In genomic region chr10:13529714-13529973, GRCh38 we compare ENCODE assay signal across 10 cellular contexts. TPM values are rescaled to one million over a fixed set of nuclear protein-coding genes. Genes with fewer than 3 reads are reported as not detected.
A peak's percentile ranks its signal among the peaks of the same experiment; 100 is the strongest.
DNase-seq lines count a peak whose midpoint lies in the region; ATAC-seq and TF ChIP-seq lines count a peak whose summit lies in the region.
"Had no signal": no experiment of that assay in that cellular context is flagged by ENCODE, and none has a peak within 500 bp of the region (broad histone marks: within the 10 kb centered on the region; RNA-seq: fewer than 3 reads in every experiment).

No MANE protein-coding gene starts in this region.

- peaks cover 8% of the 10 kb centered on the region for H3K4me1 Mint-ChIP-seq in activated CD4-positive, alpha-beta T cell treated with anti-CD3 and anti-CD28 coated beads for 36 hours
- H3K4me1 Mint-ChIP-seq in stimulated activated naive B cell treated with anti-CD40 and anti-IgM and Interleukin-4, amounts not matched to agents 10 μg/mL and 1 μg/mL and 100 μg/mL, for 72 hours, result peaks cover 10 to 11% of the 10 kb centered on the region in 2 donors

- H3K9me3 Mint-ChIP-seq in activated CD4-positive, alpha-beta T cell treated with anti-CD3 and anti-CD28 coated beads for 36 hours (ENCODE audit: low read depth), result no peaks in the 10 kb centered on the region
- H3K9me3 Mint-ChIP-seq in stimulated activated naive B cell treated with anti-CD40 and anti-IgM and Interleukin-4, amounts not matched to agents 10 μg/mL and 1 μg/mL and 100 μg/mL, for 72 hours, result no peaks in the 10 kb centered on the region

- H3K27me3 Mint-ChIP-seq in activated CD4-positive, alpha-beta T cell treated with anti-CD3 and anti-CD28 coated beads for 36 hours, result peaks cover 52% of the 10 kb centered on the region
- peaks cover 46 to 62% of the 10 kb centered on the region in 2 donors for H3K27me3 Mint-ChIP-seq in stimulated activated naive B cell treated with anti-CD40 and anti-IgM and Interleukin-4, amounts not matched to agents 10 μg/mL and 1 μg/mL and 100 μg/mL, for 72 hours

- H3K27me3 ChIP-seq in ascending aorta (no peaks in the 10 kb centered on the region), right lobe of liver (no peaks in the 10 kb centered on the region), foreskin keratinocyte (peaks cover 40% of the 10 kb centered on the region)

- 54% methylated on average over 8 of the region's 8 CpGs for WGBS in right lobe of liver (ENCODE audit: insufficient coverage, low coverage, low lambda C conversion rate, missing lambda C conversion rate)

- peak overlapping the region; percentile 50 for H3K4me3 Mint-ChIP-seq in activated CD4-positive, alpha-beta T cell treated with anti-CD3 and anti-CD28 coated beads for 36 hours
- H3K4me3 Mint-ChIP-seq in stimulated activated naive B cell treated with anti-CD40 and anti-IgM and Interleukin-4, amounts not matched to agents 10 μg/mL and 1 μg/mL and 100 μg/mL, for 72 hours, result peak overlapping the region; percentile 80 to 81

- H3K36me3 ChIP-seq in ascending aorta (no peaks in the 10 kb centered on the region), right lobe of liver (no peaks in the 10 kb centered on the region)

- no peak for DNase-seq in activated CD4-positive, alpha-beta T cell treated with anti-CD3 and anti-CD28 coated beads for 36 hours
- DNase-seq in activated CD4-positive, alpha-beta T cell treated with anti-CD3 and anti-CD28 coated beads for 1 hour, result no peak
- no peak for DNase-seq in ascending aorta (ENCODE audit: low spot score in 2 of 2)
- DNase-seq in right lobe of liver, result no peak
- no peak for DNase-seq in stimulated activated naive B cell treated with anti-CD40 and anti-IgM and Interleukin-4, amounts not matched to agents 10 μg/mL and 1 μg/mL and 100 μg/mL, for 72 hours
- DNase-seq in foreskin keratinocyte, result no peak
- no peak for DNase-seq in NCI-H526 (lab: John Stamatoyannopoulos, UW)
- DNase-seq: activated naive CD4-positive, alpha-beta T cell treated with Interleukin-2 at 50 U/mL for 16 hours; stimulated activated CD4-positive, alpha-beta T cell treated with anti-CD3 and anti-CD28 coated beads, Interleukin-4, amount 100 ng/mL, for 4 hours had no signal

- H3K4me3 ChIP-seq in ascending aorta, result peak overlapping the region in 1 of 2 donors; percentile 69
- peak overlapping the region in 2 of 3 donors; percentile 52 to 62 for H3K4me3 ChIP-seq in right lobe of liver

- H3K27ac Mint-ChIP-seq in activated CD4-positive, alpha-beta T cell treated with anti-CD3 and anti-CD28 coated beads for 36 hours, result no peak overlapping the region
- H3K27ac Mint-ChIP-seq in stimulated activated naive B cell treated with anti-CD40 and anti-IgM and Interleukin-4, amounts not matched to agents 10 μg/mL and 1 μg/mL and 100 μg/mL, for 72 hours, result no peak overlapping the region

- TF ChIP-seq POLR2A in right lobe of liver (IDR thresholded peaks at IDR 0.05), result no peak

- H3K27ac ChIP-seq in ascending aorta, result peak overlapping the region; percentile 62 to 64
- H3K27ac ChIP-seq in right lobe of liver, result no peak overlapping the region
- H3K27ac ChIP-seq in foreskin keratinocyte, result no peak overlapping the region

- CTCF ChIA-PET in activated CD4-positive, alpha-beta T cell treated with anti-CD3 and anti-CD28 coated beads for 36 hours (lab: Charles Lee), result no interaction called here

- no peaks in the 10 kb centered on the region for H3K36me3 Mint-ChIP-seq in activated CD4-positive, alpha-beta T cell treated with anti-CD3 and anti-CD28 coated beads for 36 hours (ENCODE audit: low read depth)
- H3K36me3 Mint-ChIP-seq in stimulated activated naive B cell treated with anti-CD40 and anti-IgM and Interleukin-4, amounts not matched to agents 10 μg/mL and 1 μg/mL and 100 μg/mL, for 72 hours, result peaks cover 0 to 5% of the 10 kb centered on the region in 2 donors

- intact Hi-C loops in activated CD4-positive, alpha-beta T cell treated with anti-CD3 and anti-CD28 coated beads for 36 hours (cut with DNase I, micrococcal nuclease), result no loop called here
- intact Hi-C loops in ascending aorta (cut with DNase I), result loop anchor here (2.0 to 5.0 kb wide), 3 partner anchors 57 to 227 kb away; partner anchors contain the start of genes PHYH, PRPF18 and SEPHS1
- intact Hi-C loops in right lobe of liver (cut with DNase I), result no loop called here

- H3K4me1 ChIP-seq in ascending aorta, result peaks cover 0 to 5% of the 10 kb centered on the region in 2 donors
- H3K4me1 ChIP-seq in right lobe of liver, result peaks cover 0 to 13% (median 6%) of the 10 kb centered on the region in 4 donors
- peaks cover 8% of the 10 kb centered on the region for H3K4me1 ChIP-seq in foreskin keratinocyte

- TF ChIP-seq CTCF in ascending aorta (IDR thresholded peaks at IDR 0.05) (no peak), right lobe of liver (IDR thresholded peaks at IDR 0.05) (no peak), foreskin keratinocyte (conservative IDR thresholded peaks at IDR 0.05) (no peak)

- H3K9me3 ChIP-seq in ascending aorta (no peaks in the 10 kb centered on the region), right lobe of liver (no peaks in the 10 kb centered on the region)

- ATAC-seq in activated CD4-positive, alpha-beta T cell treated with anti-CD3 and anti-CD28 coated beads for 36 hours, result no peak
- ATAC-seq in right lobe of liver (no peak), GM18907 (IDR thresholded peaks at IDR 0.05; ENCODE audit: unreplicated experiment) (no peak), foreskin keratinocyte (no peak)
- ATAC-seq in stimulated activated naive B cell treated with anti-CD40 and anti-IgM and Interleukin-4, amounts not matched to agents 10 μg/mL and 1 μg/mL and 100 μg/mL, for 72 hours (replicated peaks), result no peak

- POLR2A ChIA-PET in activated CD4-positive, alpha-beta T cell treated with anti-CD3 and anti-CD28 coated beads for 36 hours (lab: Charles Lee), result no interaction called here

RNA-seq across cellular contexts. Expression of gene BEND7, which starts 0.8 kb away (rescaled TPM):
- total RNA-seq in activated CD4-positive, alpha-beta T cell treated with anti-CD3 and anti-CD28 coated beads for 36 hours, result not detected
- 6.9 TPM for total RNA-seq in ascending aorta
- 10 to 100 TPM; 14.5 to 21.5 (median 15.6) TPM for total RNA-seq in right lobe of liver
- total RNA-seq in foreskin keratinocyte, result 0.99 and 3.0 TPM in 2 replicates
- 0.72 and 1.4 TPM in 2 replicates for polyA plus RNA-seq in foreskin keratinocyte

RNA-seq across cellular contexts. Expression of gene PRPF18, which starts 57.1 kb away (rescaled TPM):
- 10 to 100 TPM; 21.0 to 22.1 TPM for total RNA-seq in activated CD4-positive, alpha-beta T cell treated with anti-CD3 and anti-CD28 coated beads for 36 hours
- total RNA-seq in ascending aorta (3.4 TPM), right lobe of liver (10 to 100 TPM in 4 of 6 experiments, 1 to 10 TPM in 2; 8.1 to 16.1 (median 11.5) TPM), foreskin keratinocyte (21.0 and 22.2 TPM in 2 replicates)
- polyA plus RNA-seq in foreskin keratinocyte, result 12.5 and 15.2 TPM in 2 replicates

Comparison
In these comparisons a context has a peak if more than half of its experiments do, and no peak if none do; other contexts are left out.
1. H3K27ac ChIP-seq: peak in ascending aorta (2 of 2); none in right lobe of liver (0 of 3) and foreskin keratinocyte (single experiment).